13 cellular contexts compared by ENCODE assay signal in genomic region chr20:59985864-59986263, GRCh38. TPM values are rescaled to one million over a fixed set of nuclear protein-coding genes. Genes with fewer than 3 reads are reported as not detected.
DNase-seq lines count a peak whose midpoint lies in the region; ATAC-seq, FAIRE-seq and TF ChIP-seq lines count a peak whose summit lies in the region.
"Had no signal": no experiment of that assay in that cellular context is flagged by ENCODE, and none has a peak within 500 bp of the region (broad histone marks: within the 10 kb centered on the region; RNA-seq: fewer than 3 reads in every experiment).

No MANE protein-coding gene starts in this region.

- no peak overlapping the region for H3K4me2 ChIP-seq in K562 (ENCODE audit: insufficient read depth, low read length)

- no peak overlapping the region for H2AFZ ChIP-seq in K562 (ENCODE audit: low read depth, low read length)

- peaks cover 4 to 5% of the 10 kb centered on the region in 2 experiments; a peak in 4 of 5 replicates for H3K27me3 ChIP-seq in K562 (ENCODE audit: control insufficient read depth in 2 of 2, insufficient read depth in 2 of 2, low read length in 2 of 2)
- H3K27me3 ChIP-seq: MG63 had no signal

- no TSS peak for BruUV-seq in K562 (replicated peaks; lab: Mats Ljungman, UMichigan)

- 10% methylated on average over 3 of the region's 3 CpGs for WGBS in K562 (ENCODE audit: insufficient coverage, low coverage, missing lambda C conversion rate)

- peaks cover 0 to 7% of the 10 kb centered on the region in 2 experiments; a peak in 2 of 5 replicates for H3K4me1 ChIP-seq in K562 (replicated peaks in 1 of 2; ENCODE audit: control insufficient read depth in 2 of 2, insufficient read depth in 2 of 2, low read length in 2 of 2)

- ATAC-seq in Right ventricle myocardium superior (ENCODE audit: poor library complexity) (peak; percentile 89), K562 (peak; percentile 82), HG03460 (IDR thresholded peaks at IDR 0.05; ENCODE audit: unreplicated experiment) (no peak)
- ATAC-seq: mucosa of descending colon had no signal

- intact Hi-C loops in Right ventricle myocardium superior (cut with DNase I) (no loop called here), cardiac septum (cut with DNase I) (no loop called here), K562 (cut with micrococcal nuclease) (no loop called here)

- H3K9ac ChIP-seq in K562 (ENCODE audit: insufficient read depth in 1 of 2, low read depth in 2 of 2, low read length in 2 of 2): no peak overlapping the region

- H3K4me3 ChIP-seq in K562: no peak overlapping the region
- H3K4me3 ChIP-seq: MG63, mucosa of descending colon, SJCRH30 had no signal

- H3K79me2 ChIP-seq in K562 (ENCODE audit: control insufficient read depth, insufficient read depth, low read length): no peaks in the 10 kb centered on the region

- CTCF ChIA-PET in K562 (lab: Yijun Ruan, JAX; ENCODE audit: low intra/inter-chr PET ratio): no interaction called here

- TF ChIP-seq EP300 in K562 (IDR thresholded peaks at IDR 0.05; ENCODE audit: low read length): no peak

- H4K20me1 ChIP-seq in K562 (replicated peaks; ENCODE audit: control insufficient read depth, insufficient read depth, low read length): no peaks in the 10 kb centered on the region

- no peaks in the 10 kb centered on the region for H3K36me3 ChIP-seq in K562 (ENCODE audit: control insufficient read depth, insufficient read depth, low read length)
- H3K36me3 ChIP-seq: MG63, SJCRH30 had no signal

- in situ Hi-C loops in K562 (cut with MboI): no loop called here

- DNase-seq in Right ventricle myocardium superior: no peak
- DNase-seq in cardiac septum (ENCODE audit: low spot score): no peak
- DNase-seq in MV-4-11 (lab: John Stamatoyannopoulos, UW): peak; percentile 43
- peak in 2 of 4 experiments; percentile 13 to 18 for DNase-seq in K562 (ENCODE audit: extremely low read depth in 1 of 4, low spot score in 3 of 4)
- DNase-seq in urothelium cell line (ENCODE audit: low spot score): peak; percentile 9
- no peak for DNase-seq in activated CD4-positive, alpha-beta T cell treated with anti-CD3 and anti-CD28 coated beads, Interleukin-2, amount 50 U/mL, for 48 hours
- DNase-seq in DMS153 treated with DMSO at 0.1 percent for 48 hours (lab: John Stamatoyannopoulos, UW; ENCODE audit: unreplicated experiment): no peak
- DNase-seq: CD8-positive, alpha-beta memory T cell; effector CD4-positive, alpha-beta T cell; MG63; mucosa of descending colon had no signal

- no peak for TF ChIP-seq RAD21 in K562 (CRISPR knock-in tag; conservative IDR thresholded peaks at IDR 0.05 in 1 of 2, IDR thresholded peaks at IDR 0.05 in 1 of 2)

- H3K9me1 ChIP-seq in K562 (ENCODE audit: control insufficient read depth, insufficient read depth, low read length): no peaks in the 10 kb centered on the region

- H3K27ac ChIP-seq in K562 (ENCODE audit: extremely low read depth, low read depth, low read length): no peak overlapping the region
- H3K27ac ChIP-seq: SJCRH30 had no signal

- TF ChIP-seq POLR2A in K562 (conservative IDR thresholded peaks at IDR 0.05): no peak

- no peaks in the 10 kb centered on the region for H3K9me3 ChIP-seq in K562 (replicated peaks; ENCODE audit: control insufficient read depth, insufficient read depth, low read depth, low read length)
- H3K9me3 ChIP-seq: MG63, mucosa of descending colon, SJCRH30 had no signal

- POLR2A ChIA-PET in K562 (lab: Yijun Ruan, JAX): no interaction called here

- TF ChIP-seq CTCF in K562 (IDR thresholded peaks at IDR 0.05 in 2 of 3, conservative IDR thresholded peaks at IDR 0.05 in 1 of 3; ENCODE audit: insufficient read depth in 2 of 3, low read depth in 1 of 3, low read length in 3 of 3): peak in 2 of 3 experiments; percentile 29 to 47; a peak in 3 of 6 replicates

- FAIRE-seq in K562 (lab: Jason Lieb, UNC) (peak; percentile 40), urothelium cell line (lab: Jason Lieb, UNC) (no peak)

RNA-seq across cellular contexts. Expression of gene CDH26, which starts 27.6 kb away (rescaled TPM):
- total RNA-seq in Right ventricle myocardium superior (1.6 TPM), cardiac septum (0.54 TPM), K562 (2014; rRNA removed) (0.04 TPM in 1 of 2 replicates, not detected in the other), K562 (2014; rRNA removed; fragmentation: Illumina TruSeq; extraction: Trizol) (0.07 and 0.10 TPM in 2 replicates), K562 (2015; rRNA removed; fragmentation: Illumina TruSeq; extraction: Trizol) (0.04 and 0.07 TPM in 2 replicates), K562 (2021) (0.22 TPM in 1 of 2 replicates, not detected in the other)
- total RNA-seq in K562 (2011; cell fraction: chromatin; rRNA removed; ENCODE audit: low replicate concordance): 0.35 and 0.46 TPM in 2 replicates
- total RNA-seq in K562 (2011; cell fraction: nucleolus; rRNA removed): 0.17 and 0.79 TPM in 2 replicates
- total RNA-seq in K562 (2011; cell fraction: nucleoplasm; rRNA removed): 0.22 and 0.38 TPM in 2 replicates
- polyA plus RNA-seq in K562 (2011; rRNA removed) (0.13 and 0.22 TPM in 2 replicates), K562 (2014; fragmentation: Illumina TruSeq; extraction: Trizol) (0.10 TPM in 1 of 2 replicates, not detected in the other), K562 (2014; fragmentation: Nextera tagmentation; extraction: Ambion mirVana) (not detected), K562 (2014; rRNA removed) (0.12 and 0.13 TPM in 2 replicates)
- polyA plus RNA-seq in K562 (2011; cell fraction: cytosol; rRNA removed): 0.37 TPM in 1 of 2 replicates, not detected in the other
- polyA plus RNA-seq in K562 (2011; cell fraction: nucleus; rRNA removed): 0.47 and 1.5 TPM in 2 replicates
- 0.05 and 0.21 TPM in 2 replicates for polyA plus RNA-seq in K562 (2012)
- 0.09 and 0.18 TPM in 2 replicates for polyA minus RNA-seq in K562 (2011; rRNA and poly(A)+ RNA removed)
- polyA minus RNA-seq in K562 (2011; cell fraction: cytosol; rRNA and poly(A)+ RNA removed): not detected in 2 replicates
- polyA minus RNA-seq in K562 (2011; cell fraction: nucleus; rRNA and poly(A)+ RNA removed): 0.13 and 0.33 TPM in 2 replicates
- polyA plus RNA-seq: CD8-positive, alpha-beta memory T cell had no signal

RNA-seq across cellular contexts. Expression of gene FAM217B, which starts 45.7 kb away (rescaled TPM):
- total RNA-seq in Right ventricle myocardium superior (37.9 TPM), cardiac septum (15.6 TPM), K562 (2014; rRNA removed) (5.0 and 7.6 TPM in 2 replicates), K562 (2014; rRNA removed; fragmentation: Illumina TruSeq; extraction: Trizol) (6.3 and 8.2 TPM in 2 replicates), K562 (2015; rRNA removed; fragmentation: Illumina TruSeq; extraction: Trizol) (6.6 and 6.9 TPM in 2 replicates), K562 (2021) (11.1 and 13.4 TPM in 2 replicates)
- total RNA-seq in K562 (2011; cell fraction: chromatin; rRNA removed; ENCODE audit: low replicate concordance): 2.7 and 10.4 TPM in 2 replicates
- 4.3 and 4.5 TPM in 2 replicates for total RNA-seq in K562 (2011; cell fraction: nucleolus; rRNA removed)
- 5.4 and 7.9 TPM in 2 replicates for total RNA-seq in K562 (2011; cell fraction: nucleoplasm; rRNA removed)
- polyA plus RNA-seq in K562 (2011; rRNA removed) (7.3 and 11.4 TPM in 2 replicates), K562 (2014; fragmentation: Illumina TruSeq; extraction: Trizol) (7.8 and 11.0 TPM in 2 replicates), K562 (2014; fragmentation: Nextera tagmentation; extraction: Ambion mirVana) (1 to 10 TPM; 4.8 to 5.1 TPM), K562 (2014; rRNA removed) (6.9 and 9.6 TPM in 2 replicates)
- 2.4 and 3.7 TPM in 2 replicates for polyA plus RNA-seq in K562 (2011; cell fraction: cytosol; rRNA removed)
- 2.1 and 3.4 TPM in 2 replicates for polyA plus RNA-seq in K562 (2011; cell fraction: nucleus; rRNA removed)
- polyA plus RNA-seq in K562 (2012): 6.4 and 7.0 TPM in 2 replicates
- 11.3 and 15.3 TPM in 2 replicates for polyA minus RNA-seq in K562 (2011; rRNA and poly(A)+ RNA removed)
- 3.5 and 5.4 TPM in 2 replicates for polyA minus RNA-seq in K562 (2011; cell fraction: cytosol; rRNA and poly(A)+ RNA removed)
- 4.3 and 10.4 TPM in 2 replicates for polyA minus RNA-seq in K562 (2011; cell fraction: nucleus; rRNA and poly(A)+ RNA removed)

RNA-seq across cellular contexts. Expression of gene PPP1R3D, which starts 45.8 kb away (rescaled TPM):
- 12.7 TPM for total RNA-seq in Right ventricle myocardium superior
- 7.2 TPM for total RNA-seq in cardiac septum
- 2.2 and 2.4 TPM in 2 replicates for total RNA-seq in K562 (2011; cell fraction: chromatin; rRNA removed; ENCODE audit: low replicate concordance)
- total RNA-seq in K562 (2011; cell fraction: nucleolus; rRNA removed): 3.3 and 4.0 TPM in 2 replicates
- total RNA-seq in K562 (2011; cell fraction: nucleoplasm; rRNA removed): 3.5 and 3.7 TPM in 2 replicates
- total RNA-seq in K562 (2014; rRNA removed): 3.3 and 3.4 TPM in 2 replicates
- 2.0 and 2.1 TPM in 2 replicates for total RNA-seq in K562 (2014; rRNA removed; fragmentation: Illumina TruSeq; extraction: Trizol)
- 2.3 TPM in 2 replicates for total RNA-seq in K562 (2015; rRNA removed; fragmentation: Illumina TruSeq; extraction: Trizol)
- total RNA-seq in K562 (2021): 2.6 and 3.0 TPM in 2 replicates
- 1.2 and 1.3 TPM in 2 replicates for polyA plus RNA-seq in K562 (2011; rRNA removed)
- polyA plus RNA-seq in K562 (2011; cell fraction: cytosol; rRNA removed): 0.91 and 1.6 TPM in 2 replicates
- polyA plus RNA-seq in K562 (2011; cell fraction: nucleus; rRNA removed): 2.1 and 2.2 TPM in 2 replicates
- 1.5 and 2.8 TPM in 2 replicates for polyA plus RNA-seq in K562 (2012)
- 1.7 and 1.8 TPM in 2 replicates for polyA plus RNA-seq in K562 (2014; fragmentation: Illumina TruSeq; extraction: Trizol)
- polyA plus RNA-seq in K562 (2014; fragmentation: Nextera tagmentation; extraction: Ambion mirVana): under 1 TPM; 0.35 to 0.52 TPM
- 1.6 and 1.7 TPM in 2 replicates for polyA plus RNA-seq in K562 (2014; rRNA removed)
- 1.5 and 2.3 TPM in 2 replicates for polyA minus RNA-seq in K562 (2011; rRNA and poly(A)+ RNA removed)
- polyA minus RNA-seq in K562 (2011; cell fraction: cytosol; rRNA and poly(A)+ RNA removed): 1.2 and 1.6 TPM in 2 replicates
- polyA minus RNA-seq in K562 (2011; cell fraction: nucleus; rRNA and poly(A)+ RNA removed): 5.0 and 7.9 TPM in 2 replicates

RNA-seq across cellular contexts. Expression of gene SYCP2, which starts 52.4 kb away (rescaled TPM):
- total RNA-seq in Right ventricle myocardium superior (0.94 TPM), cardiac septum (0.94 TPM), K562 (2014; rRNA removed) (0.41 and 0.53 TPM in 2 replicates), K562 (2014; rRNA removed; fragmentation: Illumina TruSeq; extraction: Trizol) (1.0 and 1.1 TPM in 2 replicates), K562 (2015; rRNA removed; fragmentation: Illumina TruSeq; extraction: Trizol) (1.6 and 1.7 TPM in 2 replicates), K562 (2021) (0.64 and 1.5 TPM in 2 replicates)
- total RNA-seq in K562 (2011; cell fraction: chromatin; rRNA removed; ENCODE audit: low replicate concordance): 0.28 and 8.1 TPM in 2 replicates
- total RNA-seq in K562 (2011; cell fraction: nucleolus; rRNA removed): 0.39 TPM in 1 of 2 replicates, not detected in the other
- 0.53 and 1.5 TPM in 2 replicates for total RNA-seq in K562 (2011; cell fraction: nucleoplasm; rRNA removed)
- polyA plus RNA-seq in K562 (2011; rRNA removed) (0.24 and 0.35 TPM in 2 replicates), K562 (2014; fragmentation: Illumina TruSeq; extraction: Trizol) (0.28 and 0.76 TPM in 2 replicates), K562 (2014; fragmentation: Nextera tagmentation; extraction: Ambion mirVana) (under 1 TPM; 0.56 to 0.67 TPM), K562 (2014; rRNA removed) (0.34 and 1.4 TPM in 2 replicates)
- polyA plus RNA-seq in K562 (2011; cell fraction: cytosol; rRNA removed): 0.04 TPM in 1 of 2 replicates, not detected in the other
- 0.17 and 1.0 TPM in 2 replicates for polyA plus RNA-seq in K562 (2011; cell fraction: nucleus; rRNA removed)
- polyA plus RNA-seq in K562 (2012): 0.23 and 1.2 TPM in 2 replicates
- polyA minus RNA-seq in K562 (2011; rRNA and poly(A)+ RNA removed): 0.70 and 1.2 TPM in 2 replicates
- not detected in 2 replicates for polyA minus RNA-seq in K562 (2011; cell fraction: cytosol; rRNA and poly(A)+ RNA removed)
- polyA minus RNA-seq in K562 (2011; cell fraction: nucleus; rRNA and poly(A)+ RNA removed): 0.40 and 3.3 TPM in 2 replicates

Comparison
In these comparisons a context has a peak if more than half of its experiments do, and no peak if none do; other contexts are left out.
1. DNase-seq: peak in MV-4-11 (single experiment) and urothelium cell line (single experiment); none in Right ventricle myocardium superior (single experiment), cardiac septum (single experiment), activated CD4-positive, alpha-beta T cell treated with anti-CD3 and anti-CD28 coated beads, Interleukin-2, amount 50 U/mL, for 48 hours (0 of 2) and DMS153 treated with DMSO at 0.1 percent for 48 hours (single experiment).